Comparison of ENCODE assay signal across 1 cellular context in genomic region chr17:9371019-9371418, GRCh38.
TF ChIP-seq lines count a peak whose summit lies in the region.

No MANE protein-coding gene starts in this region.

TF ChIP-seq in GM12878, 131 proteins besides CTCF, POLR2A, EP300 and RAD21 (continued from another document):
- no peak for TF ChIP-seq ZBTB40 (IDR thresholded peaks at IDR 0.05; ENCODE audit: borderline replicate concordance)
- TF ChIP-seq TCF3 (IDR thresholded peaks at IDR 0.05; ENCODE audit: borderline replicate concordance, insufficient read depth, low read depth, low read length) = no peak
- no peak for TF ChIP-seq NFXL1 (IDR thresholded peaks at IDR 0.05; ENCODE audit: borderline replicate concordance)
- no peak for TF ChIP-seq SMARCA5 (IDR thresholded peaks at IDR 0.05)
- peak; percentile 63 for TF ChIP-seq JUNB (IDR thresholded peaks at IDR 0.05)
- TF ChIP-seq BRCA1 (IDR thresholded peaks at IDR 0.05; ENCODE audit: low read depth, low read length) = no peak
- TF ChIP-seq, protein P1, sequence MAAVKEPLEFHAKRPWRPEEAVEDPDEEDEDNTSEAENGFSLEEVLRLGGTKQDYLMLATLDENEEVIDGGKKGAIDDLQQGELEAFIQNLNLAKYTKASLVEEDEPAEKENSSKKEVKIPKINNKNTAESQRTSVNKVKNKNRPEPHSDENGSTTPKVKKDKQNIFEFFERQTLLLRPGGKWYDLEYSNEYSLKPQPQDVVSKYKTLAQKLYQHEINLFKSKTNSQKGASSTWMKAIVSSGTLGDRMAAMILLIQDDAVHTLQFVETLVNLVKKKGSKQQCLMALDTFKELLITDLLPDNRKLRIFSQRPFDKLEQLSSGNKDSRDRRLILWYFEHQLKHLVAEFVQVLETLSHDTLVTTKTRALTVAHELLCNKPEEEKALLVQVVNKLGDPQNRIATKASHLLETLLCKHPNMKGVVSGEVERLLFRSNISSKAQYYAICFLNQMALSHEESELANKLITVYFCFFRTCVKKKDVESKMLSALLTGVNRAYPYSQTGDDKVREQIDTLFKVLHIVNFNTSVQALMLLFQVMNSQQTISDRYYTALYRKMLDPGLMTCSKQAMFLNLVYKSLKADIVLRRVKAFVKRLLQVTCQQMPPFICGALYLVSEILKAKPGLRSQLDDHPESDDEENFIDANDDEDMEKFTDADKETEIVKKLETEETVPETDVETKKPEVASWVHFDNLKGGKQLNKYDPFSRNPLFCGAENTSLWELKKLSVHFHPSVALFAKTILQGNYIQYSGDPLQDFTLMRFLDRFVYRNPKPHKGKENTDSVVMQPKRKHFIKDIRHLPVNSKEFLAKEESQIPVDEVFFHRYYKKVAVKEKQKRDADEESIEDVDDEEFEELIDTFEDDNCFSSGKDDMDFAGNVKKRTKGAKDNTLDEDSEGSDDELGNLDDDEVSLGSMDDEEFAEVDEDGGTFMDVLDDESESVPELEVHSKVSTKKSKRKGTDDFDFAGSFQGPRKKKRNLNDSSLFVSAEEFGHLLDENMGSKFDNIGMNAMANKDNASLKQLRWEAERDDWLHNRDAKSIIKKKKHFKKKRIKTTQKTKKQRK (IDR thresholded peaks at IDR 0.05; ENCODE audit: low read depth, low read length) = no peak
- TF ChIP-seq MEF2A (IDR thresholded peaks at IDR 0.05; ENCODE audit: insufficient read depth, low read depth, low read length) = peak; percentile 61; the same call in 1 of the 2 replicates
- no peak for TF ChIP-seq POLR2AphosphoS5 (IDR thresholded peaks at IDR 0.05; ENCODE audit: low read length)
- TF ChIP-seq NFIC (IDR thresholded peaks at IDR 0.05; ENCODE audit: low read depth, low read length) = 0 out of 2 replicates have a peak, but pooled peaks have one; percentile 16
